In genomic region chr16:74252329-74252728, GRCh38 we compare ENCODE assay signal across 24 cellular contexts. TPM values are rescaled to one million over a fixed set of nuclear protein-coding genes. Genes with fewer than 3 reads are reported as not detected.
DNase-seq lines count a peak whose midpoint lies in the region; ATAC-seq, FAIRE-seq and TF ChIP-seq lines count a peak whose summit lies in the region.
"Had no signal": no experiment of that assay in that cellular context is flagged by ENCODE, and none has a peak within 500 bp of the region (broad histone marks: within the 10 kb centered on the region; RNA-seq: fewer than 3 reads in every experiment).

No MANE protein-coding gene starts in this region.

- no peaks in the 10 kb centered on the region for H3K27me3 ChIP-seq in BLaER1 treated with 17β-estradiol and CSF1 and Interleukin-3, amounts not matched to agents 10 nM and 100 nM
- H3K27me3 ChIP-seq in H1 (replicated peaks in 1 of 4; ENCODE audit: control insufficient read depth in 3 of 4, extremely low read depth in 1 of 4, insufficient read depth in 3 of 4, low read length in 3 of 4): peaks cover 0 to 1% (median 0%) of the 10 kb centered on the region in 4 experiments; a peak in 1 of 7 replicates

- no peak for TF ChIP-seq EP300 in H1 (IDR thresholded peaks at IDR 0.05; ENCODE audit: borderline replicate concordance in 1 of 2, low read depth in 2 of 2, low read length in 2 of 2)

- H4K91ac ChIP-seq in H1 (replicated peaks; ENCODE audit: insufficient read length, low read length): no peak overlapping the region

- no peak overlapping the region for H3K18ac ChIP-seq in H1 (ENCODE audit: extremely low read depth, low read length)

- H2BK120ac ChIP-seq in H1 (replicated peaks; ENCODE audit: low read depth, low read length): no peak overlapping the region

- no peaks in the 10 kb centered on the region for H3K79me2 ChIP-seq in H1 (ENCODE audit: control insufficient read depth in 1 of 2, insufficient read depth in 2 of 2, low read length in 2 of 2)

- no peak overlapping the region for H2BK20ac ChIP-seq in H1 (ENCODE audit: low read length)

- H2BK12ac ChIP-seq in H1 (ENCODE audit: low read depth, low read length): no peak overlapping the region

- CTCF ChIA-PET in H1 (lab: Charles Lee; ENCODE audit: partially characterized antibody): interaction anchor here (0.8 to 1.1 kb wide), 3 partner anchors 30 to 584 kb away, joined by 3 to 4 read pairs (median 3); no protein-coding TSS in a partner anchor

- H4K5ac ChIP-seq in H1 (ENCODE audit: insufficient read length, low read depth, low read length): no peak overlapping the region

- H3K36me3 ChIP-seq in BLaER1 treated with 17β-estradiol and CSF1 and Interleukin-3, amounts not matched to agents 10 nM and 100 nM: no peaks in the 10 kb centered on the region
- H3K36me3 ChIP-seq in H1 (ENCODE audit: control insufficient read depth in 2 of 4, insufficient read depth in 4 of 4, low read length in 3 of 4): no peaks in the 10 kb centered on the region

- peak; percentile 32 for DNase-seq in Jurkat, Clone E6-1 (ENCODE audit: low read depth, low spot score)
- DNase-seq in NB4 (ENCODE audit: low read depth) (peak; percentile 80), H1 (ENCODE audit: low read depth in 1 of 2, low spot score in 2 of 2) (peak in 1 of 2 experiments; percentile 26), HuH-7.5 (ENCODE audit: low spot score) (no peak)
- DNase-seq in activated CD4-positive, alpha-beta T cell treated with anti-CD3 and anti-CD28 coated beads for 48 hours: no peak
- DNase-seq in stimulated activated naive CD4-positive, alpha-beta T cell treated with Interleukin-2 at 50 U/mL for 16 hours (lab: John Stamatoyannopoulos, UW): no peak
- DNase-seq: IMR-90, MM.1S, NCI-H1694 treated with DMSO at 0.1 percent for 48 hours, NCI-H2081 treated with DMSO at 0.1 percent for 48 hours, NCI-H2171 treated with DMSO at 0.1 percent for 48 hours, NCI-H524 treated with DMSO at 0.1 percent for 48 hours, NCI-H82, PC-9, SHP77 treated with DMSO at 0.1 percent for 48 hours, T-cell had no signal

- peaks cover 0 to 9% (median 5%) of the 10 kb centered on the region in 10 experiments; a peak in 10 of 20 replicates for H3K4me1 ChIP-seq in BLaER1 treated with 17β-estradiol and CSF1 and Interleukin-3, amounts not matched to agents 10 nM and 100 nM
- H3K4me1 ChIP-seq in H1 (replicated peaks in 1 of 4; ENCODE audit: control insufficient read depth in 3 of 4, insufficient read depth in 4 of 4, low read length in 3 of 4): peaks cover 0 to 8% (median 0%) of the 10 kb centered on the region in 4 experiments; a peak in 2 of 7 replicates

- H3K79me1 ChIP-seq in H1 (ENCODE audit: low read depth, low read length): no peaks in the 10 kb centered on the region

- no peak overlapping the region for H3K4ac ChIP-seq in H1 (replicated peaks; ENCODE audit: insufficient read length, low read depth, low read length)

- H3K4me3 ChIP-seq in BLaER1 treated with 17β-estradiol and CSF1 and Interleukin-3, amounts not matched to agents 10 nM and 100 nM: no peak overlapping the region
- H3K4me3 ChIP-seq in Jurkat, Clone E6-1 (ENCODE audit: low read length): no peak overlapping the region
- no peak overlapping the region for H3K4me3 ChIP-seq in NB4 (ENCODE audit: low read depth, low read length)
- no peak overlapping the region for H3K4me3 ChIP-seq in H1 (ENCODE audit: extremely low read depth in 1 of 4, insufficient read depth in 2 of 4, low read depth in 3 of 4, low read length in 4 of 4)
- H3K4me3 ChIP-seq: PC-9, SK-N-MC had no signal

- no peak for TF ChIP-seq POLR2A in NB4 (IDR thresholded peaks at IDR 0.05; ENCODE audit: extremely low read depth, insufficient read length)
- TF ChIP-seq POLR2A in H1 (IDR thresholded peaks at IDR 0.05; ENCODE audit: control extremely low read depth in 1 of 2, low read depth in 2 of 2, low read length in 2 of 2): no peak

- no peaks in the 10 kb centered on the region for H3K9me3 ChIP-seq in BLaER1 treated with 17β-estradiol and CSF1 and Interleukin-3, amounts not matched to agents 10 nM and 100 nM (replicated peaks in 1 of 11)
- H3K9me3 ChIP-seq in H1 (ENCODE audit: insufficient read depth in 2 of 2, low read depth in 1 of 2, low read length in 1 of 2): no peaks in the 10 kb centered on the region

- H4K20me1 ChIP-seq in BLaER1 treated with 17β-estradiol and CSF1 and Interleukin-3, amounts not matched to agents 10 nM and 100 nM: no peaks in the 10 kb centered on the region
- no peaks in the 10 kb centered on the region for H4K20me1 ChIP-seq in H1 (replicated peaks in 1 of 2; ENCODE audit: control insufficient read depth in 1 of 2, insufficient read depth in 2 of 2, low read length in 2 of 2)

- no peak for ATAC-seq in HG03378 (IDR thresholded peaks at IDR 0.05; ENCODE audit: unreplicated experiment)
- ATAC-seq: T-cell had no signal

- no peak overlapping the region for H2AK5ac ChIP-seq in H1 (ENCODE audit: low read depth, low read length)

- no peak overlapping the region for H3K56ac ChIP-seq in H1 (replicated peaks; ENCODE audit: insufficient read length, low read depth, low read length)

- no peak overlapping the region for H2AFZ ChIP-seq in H1 (ENCODE audit: low read length)
- H2AFZ ChIP-seq: PC-9 had no signal

- WGBS in H1 (ENCODE audit: extremely low coverage in 1 of 2, insufficient coverage in 1 of 2, insufficient read length in 1 of 2, insufficient replicate concordance in 2 of 2, low coverage in 1 of 2, low lambda C conversion rate in 2 of 2, missing lambda C conversion rate in 1 of 2), 2 experiments: 84% methylated on average over 3 of the region's 3 CpGs; no CpG with 5 or more reads in 1 of the 2 experiments

- peak overlapping the region in 8 of 11 experiments; percentile 4 to 46 (median 32); a peak in 9 of 22 replicates for H3K4me2 ChIP-seq in BLaER1 treated with 17β-estradiol and CSF1 and Interleukin-3, amounts not matched to agents 10 nM and 100 nM
- no peak overlapping the region for H3K4me2 ChIP-seq in H1 (ENCODE audit: insufficient read depth in 1 of 2, low read depth in 2 of 2, low read length in 2 of 2)
- H3K4me2 ChIP-seq: PC-9 had no signal

- H3K23me2 ChIP-seq in H1 (ENCODE audit: low read depth, low read length): no peaks in the 10 kb centered on the region

- no peak overlapping the region for H3K9ac ChIP-seq in BLaER1 treated with 17β-estradiol and CSF1 and Interleukin-3, amounts not matched to agents 10 nM and 100 nM
- H3K9ac ChIP-seq in H1 (replicated peaks in 1 of 4; ENCODE audit: extremely low read depth in 1 of 4, low read depth in 3 of 4, low read length in 3 of 4): no peak overlapping the region

- TF ChIP-seq CTCF in NB4 (IDR thresholded peaks at IDR 0.05; ENCODE audit: low read depth, low read length) (no peak), H1 (IDR thresholded peaks at IDR 0.05; ENCODE audit: control extremely low read depth in 1 of 3, insufficient read depth in 1 of 3, low read depth in 1 of 3, low read length in 3 of 3) (no peak)

- no peak overlapping the region for H4K8ac ChIP-seq in H1 (ENCODE audit: extremely low read depth, insufficient read depth, low read length)

- H3K14ac ChIP-seq in H1 (ENCODE audit: insufficient read length): no peak overlapping the region

- H3K23ac ChIP-seq in H1 (ENCODE audit: insufficient read length): no peak overlapping the region

- H3K27ac ChIP-seq in BLaER1 treated with 17β-estradiol and CSF1 and Interleukin-3, amounts not matched to agents 10 nM and 100 nM: no peak overlapping the region
- H3K27ac ChIP-seq in H1 (ENCODE audit: low read depth, low read length): no peak overlapping the region
- H3K27ac ChIP-seq: PC-9, RWPE1, SK-N-MC had no signal

- H2BK15ac ChIP-seq in H1 (ENCODE audit: low read length): no peak overlapping the region

- POLR2A ChIA-PET in H1 (lab: Charles Lee; ENCODE audit: partially characterized antibody): no interaction called here

- TF ChIP-seq RAD21 in H1 (IDR thresholded peaks at IDR 0.05 in 1 of 2, conservative IDR thresholded peaks at IDR 0.05 in 1 of 2; ENCODE audit: low read depth in 2 of 2, low read length in 2 of 2): no peak; a peak in 1 of 4 replicates

- H2BK5ac ChIP-seq in H1 (ENCODE audit: low read depth, low read length): no peak overlapping the region

- no peak for FAIRE-seq in H1 (lab: Jason Lieb, UNC)
- FAIRE-seq: A204.1, G401.6, GM19239, H54 had no signal

TF ChIP-seq in H1, 55 proteins besides CTCF, POLR2A, EP300 and RAD21:
- peak; percentile 45; the same call in 1 of the 2 replicates for TF ChIP-seq CEBPB (IDR thresholded peaks at IDR 0.05; ENCODE audit: low read depth, low read length)
- no peak for TF ChIP-seq CTBP2 (IDR thresholded peaks at IDR 0.05; ENCODE audit: borderline replicate concordance, insufficient read depth, insufficient read length, low read length)
- TF ChIP-seq POU5F1 (IDR thresholded peaks at IDR 0.05; ENCODE audit: low read depth, low read length): no peak

RNA-seq across cellular contexts. Expression of gene PSMD7, which starts 44.3 kb away (rescaled TPM):
- polyA plus RNA-seq in Jurkat, Clone E6-1 (2012; ENCODE audit: insufficient read depth, insufficient read length): 158 TPM
- total RNA-seq in H1 (2021; fragmentation: NEBNext Ultra II Directional; extraction: Animal tissue kit (Norgen Biotek cat#: 25700)): 148 and 153 TPM in 2 replicates
- polyA plus RNA-seq in H1 (2011; rRNA removed): 72.0 and 91.1 TPM in 2 replicates
- 139 TPM for polyA plus RNA-seq in H1 (2011; cell fraction: cytosol; rRNA removed)
- polyA plus RNA-seq in H1 (2011; cell fraction: nucleus; rRNA removed): 71.8 TPM
- 187 to 200 TPM (median 193 TPM) in 4 replicates for polyA plus RNA-seq in H1 (2012, experiment 1 of 2)
- 44.4 TPM for polyA plus RNA-seq in H1 (2012, experiment 2 of 2)
- polyA plus RNA-seq in H1 (2013, experiment 1 of 2): 126 TPM
- polyA plus RNA-seq in H1 (2013, experiment 2 of 2): 130 TPM
- 96.0 and 119 TPM in 2 replicates for polyA minus RNA-seq in H1 (2011; rRNA and poly(A)+ RNA removed)
- polyA minus RNA-seq in H1 (2011; cell fraction: cytosol; rRNA and poly(A)+ RNA removed): 80.3 TPM
- 67.5 TPM for polyA minus RNA-seq in H1 (2011; cell fraction: nucleus; rRNA and poly(A)+ RNA removed)

Comparison
In these comparisons a context has a peak if more than half of its experiments do, and no peak if none do; other contexts are left out.
1. H3K4me2 ChIP-seq: peak in BLaER1 treated with 17β-estradiol and CSF1 and Interleukin-3, amounts not matched to agents 10 nM and 100 nM (8 of 11); none in H1 (0 of 2).
2. DNase-seq: peak in Jurkat, Clone E6-1 (single experiment) and NB4 (single experiment); none in HuH-7.5 (single experiment), activated CD4-positive, alpha-beta T cell treated with anti-CD3 and anti-CD28 coated beads for 48 hours (single experiment) and stimulated activated naive CD4-positive, alpha-beta T cell treated with Interleukin-2 at 50 U/mL for 16 hours (single experiment).